ENCODE assay signal across 12 cellular contexts in genomic region chr11:67347964-67348749, GRCh38. TPM values are rescaled to one million over a fixed set of nuclear protein-coding genes. Genes with fewer than 3 reads are reported as not detected.
DNase-seq lines count a peak whose midpoint lies in the region; ATAC-seq and TF ChIP-seq lines count a peak whose summit lies in the region.
"Had no signal": no experiment of that assay in that cellular context is flagged by ENCODE, and none has a peak within 500 bp of the region (broad histone marks: within the 10 kb centered on the region; RNA-seq: fewer than 3 reads in every experiment).

No MANE protein-coding gene starts in this region.

- no peak overlapping the region for H3K4me3 Mint-ChIP-seq in activated naive CD4-positive, alpha-beta T cell treated with anti-CD3 and anti-CD28 coated beads, Interleukin-2, amount 50 U/mL, for 24 hours
- no peak overlapping the region for H3K4me3 Mint-ChIP-seq in H9
- H3K4me3 Mint-ChIP-seq: neural crest cell; stimulated activated naive CD8-positive, alpha-beta T cell treated with anti-CD3 and anti-CD28 coated beads, Interleukin-15, amount 100 ng/mL, for 72 hours; WTC11 had no signal

- TF ChIP-seq CTCF in spleen (IDR thresholded peaks at IDR 0.05 in 8 of 11, conservative IDR thresholded peaks at IDR 0.05 in 3 of 11) (no peak), heart left ventricle (IDR thresholded peaks at IDR 0.05) (no peak), H9 (conservative IDR thresholded peaks at IDR 0.05) (no peak)

- no peak overlapping the region for H3K4ac ChIP-seq in H9 (ENCODE audit: low read depth, low read length)

- no peak for DNase-seq in activated naive CD4-positive, alpha-beta T cell (lab: John Stamatoyannopoulos, UW)
- DNase-seq in adipocyte (ENCODE audit: low read depth), result peak; percentile 27
- DNase-seq in spleen, result no peak
- no peak for DNase-seq in heart left ventricle
- no peak for DNase-seq in H9
- DNase-seq: activated effector memory CD4-positive, alpha-beta T cell treated with anti-CD3 and anti-CD28 coated beads, Interleukin-2, amount 50 U/mL, for 16 hours; dorsolateral prefrontal cortex; NCI-H1417; stimulated activated naive CD8-positive, alpha-beta T cell treated with anti-CD3 and anti-CD28 coated beads, Interleukin-15, amount 100 ng/mL, for 72 hours had no signal

- H4K20me1 ChIP-seq in H9 (ENCODE audit: control insufficient read depth, insufficient read depth, insufficient read length), result no peaks in the 10 kb centered on the region

- no peak overlapping the region for H4K8ac ChIP-seq in H9 (replicated peaks; ENCODE audit: insufficient read length, low read depth, low read length)

- intact Hi-C loops in spleen (cut with DNase I; ENCODE audit: low total_unique reads), result loop anchor here (5.0 kb wide), 1 partner anchor 34 kb away; no protein-coding TSS in a partner anchor
- intact Hi-C loops in heart left ventricle (cut with DNase I), result loop anchor here in 6 of 10 donors (5.0 kb wide), 1 partner anchor 34 kb away; no protein-coding TSS in a partner anchor

- H2AK5ac ChIP-seq in H9 (ENCODE audit: insufficient read length, low read length), result no peak overlapping the region

- H2BK15ac ChIP-seq in H9 (ENCODE audit: low read depth, low read length), result no peak overlapping the region; the same call in 1 of the 2 replicates

- H4K91ac ChIP-seq in H9 (ENCODE audit: insufficient read length, low read depth, low read length), result no peak overlapping the region

- H3K27ac ChIP-seq in spleen, result peak overlapping the region in 5 of 8 donors; percentile 32 to 99 (median 37)
- no peak overlapping the region for H3K27ac ChIP-seq in heart left ventricle
- no peak overlapping the region for H3K27ac ChIP-seq in H9 (ENCODE audit: insufficient read length, low read depth, low read length)

- H3K79me1 ChIP-seq in H9 (ENCODE audit: insufficient read depth, low read depth, low read length, poor library complexity, severe bottlenecking), result no peaks in the 10 kb centered on the region

- H3K4me3 ChIP-seq in adipocyte (ENCODE audit: low read length) (no peak overlapping the region), spleen (no peak overlapping the region), heart left ventricle (no peak overlapping the region)
- H3K4me3 ChIP-seq: dorsolateral prefrontal cortex had no signal

- no peak overlapping the region for H3T11ph ChIP-seq in H9 (ENCODE audit: low read length)

- H3K4me1 Mint-ChIP-seq in activated naive CD4-positive, alpha-beta T cell treated with anti-CD3 and anti-CD28 coated beads, Interleukin-2, amount 50 U/mL, for 24 hours, result peaks cover 68% of the 10 kb centered on the region
- H3K4me1 Mint-ChIP-seq in H9, result peaks cover 14 to 24% of the 10 kb centered on the region in 2 experiments

- H3K23ac ChIP-seq in H9 (ENCODE audit: insufficient read length, low read depth, low read length), result no peak overlapping the region

- H3K4me1 ChIP-seq in adipocyte (ENCODE audit: control insufficient read depth, insufficient read depth, low read length) (peaks cover 40% of the 10 kb centered on the region), spleen (peaks cover 59 to 99% (median 83%) of the 10 kb centered on the region in 6 donors), heart left ventricle (peaks cover 2 to 40% (median 28%) of the 10 kb centered on the region in 12 donors), H9 (ENCODE audit: insufficient read depth, low read length) (no peaks in the 10 kb centered on the region)

- H2BK5ac ChIP-seq in H9 (ENCODE audit: insufficient read length, low read length), result no peak overlapping the region

- no peaks in the 10 kb centered on the region for H3K9me3 ChIP-seq in adipocyte (ENCODE audit: control insufficient read depth, low read length)
- no peaks in the 10 kb centered on the region for H3K9me3 ChIP-seq in spleen
- no peaks in the 10 kb centered on the region for H3K9me3 ChIP-seq in heart left ventricle
- H3K9me3 ChIP-seq in H9 (ENCODE audit: control insufficient read depth, low read depth, low read length), result no peaks in the 10 kb centered on the region

- WGBS in spleen, 5 donors, result 60 to 73% (median 65%) methylated on average over 11 of the region's 11 CpGs
- 80 to 89% (median 84%) methylated on average over 11 of the region's 11 CpGs for WGBS in heart left ventricle, 4 donors
- WGBS in H9 (ENCODE audit: extremely low coverage, insufficient read length, low lambda C conversion rate), result no CpG with 5 or more reads among the region's 11 CpGs

- H3K56ac ChIP-seq in H9 (ENCODE audit: insufficient read length, low read depth, low read length), result no peak overlapping the region

- no peaks in the 10 kb centered on the region for H3K9me3 Mint-ChIP-seq in activated naive CD4-positive, alpha-beta T cell treated with anti-CD3 and anti-CD28 coated beads, Interleukin-2, amount 50 U/mL, for 24 hours
- H3K9me3 Mint-ChIP-seq in H9, result no peaks in the 10 kb centered on the region; a peak in 1 of 5 replicates
- H3K9me3 Mint-ChIP-seq: neural crest cell; stimulated activated naive CD8-positive, alpha-beta T cell treated with anti-CD3 and anti-CD28 coated beads, Interleukin-15, amount 100 ng/mL, for 72 hours; WTC11 had no signal

- H2BK120ac ChIP-seq in H9 (ENCODE audit: low read depth, low read length, poor library complexity, severe bottlenecking), result no peak overlapping the region

- H3K4me2 ChIP-seq in H9 (ENCODE audit: insufficient read depth, insufficient read length, low read length), result no peak overlapping the region

- no peaks in the 10 kb centered on the region for H3K79me2 ChIP-seq in H9 (ENCODE audit: insufficient read depth, low read length)

- H3K9ac ChIP-seq in adipocyte (ENCODE audit: low read length) (no peak overlapping the region), H9 (ENCODE audit: extremely low read depth, insufficient read length, low read length) (no peak overlapping the region)

- no peak overlapping the region for H3K14ac ChIP-seq in H9 (ENCODE audit: insufficient read depth, low read length)

- no peak overlapping the region for H2BK20ac ChIP-seq in H9 (ENCODE audit: low read depth, low read length, poor library complexity, severe bottlenecking)

- TF ChIP-seq POLR2A in spleen (IDR thresholded peaks at IDR 0.05) (no peak), heart left ventricle (IDR thresholded peaks at IDR 0.05) (no peak)

- H2AFZ ChIP-seq in H9 (ENCODE audit: low read length), result no peak overlapping the region

- no peak for ATAC-seq in heart left ventricle
- ATAC-seq: stimulated activated naive CD8-positive, alpha-beta T cell treated with anti-CD3 and anti-CD28 coated beads, Interleukin-15, amount 100 ng/mL, for 72 hours; WTC11 had no signal

- no peaks in the 10 kb centered on the region for H3K27me3 Mint-ChIP-seq in activated naive CD4-positive, alpha-beta T cell treated with anti-CD3 and anti-CD28 coated beads, Interleukin-2, amount 50 U/mL, for 24 hours
- H3K27me3 Mint-ChIP-seq in H9 (ENCODE audit: low read depth), result no peaks in the 10 kb centered on the region
- H3K27me3 Mint-ChIP-seq: stimulated activated naive CD8-positive, alpha-beta T cell treated with anti-CD3 and anti-CD28 coated beads, Interleukin-15, amount 100 ng/mL, for 72 hours had no signal

- H3K27me3 ChIP-seq in adipocyte (replicated peaks; ENCODE audit: control insufficient read depth, insufficient read depth, low read length), result no peaks in the 10 kb centered on the region
- H3K27me3 ChIP-seq in spleen (replicated peaks in 1 of 7), result no peaks in the 10 kb centered on the region
- no peaks in the 10 kb centered on the region for H3K27me3 ChIP-seq in heart left ventricle
- no peaks in the 10 kb centered on the region for H3K27me3 ChIP-seq in H9 (ENCODE audit: insufficient read depth, low read length)
- H3K27me3 ChIP-seq: dorsolateral prefrontal cortex had no signal

- H3K18ac ChIP-seq in H9 (ENCODE audit: insufficient read length, low read depth, low read length), result no peak overlapping the region

- H3K27ac Mint-ChIP-seq in activated naive CD4-positive, alpha-beta T cell treated with anti-CD3 and anti-CD28 coated beads, Interleukin-2, amount 50 U/mL, for 24 hours, result peak overlapping the region; percentile 5
- no peak overlapping the region for H3K27ac Mint-ChIP-seq in H9
- H3K27ac Mint-ChIP-seq: stimulated activated naive CD8-positive, alpha-beta T cell treated with anti-CD3 and anti-CD28 coated beads, Interleukin-15, amount 100 ng/mL, for 72 hours; WTC11 had no signal

- H3K23me2 ChIP-seq in H9 (ENCODE audit: insufficient read length, low read depth, low read length, poor library complexity, severe bottlenecking), result peaks cover 7% of the 10 kb centered on the region

- H3K36me3 ChIP-seq in adipocyte (ENCODE audit: control insufficient read depth, insufficient read depth, low read length, severe bottlenecking) (no peaks in the 10 kb centered on the region), spleen (peaks cover 0 to 11% (median 0%) of the 10 kb centered on the region in 6 donors), heart left ventricle (peaks cover 0 to 4% (median 0%) of the 10 kb centered on the region in 9 donors)

- no peak overlapping the region for H2BK12ac ChIP-seq in H9 (ENCODE audit: insufficient read length, low read depth, low read length)

- H4K5ac ChIP-seq in H9 (ENCODE audit: insufficient read length, low read depth, low read length), result no peak overlapping the region

- H3K36me3 Mint-ChIP-seq in activated naive CD4-positive, alpha-beta T cell treated with anti-CD3 and anti-CD28 coated beads, Interleukin-2, amount 50 U/mL, for 24 hours, result no peaks in the 10 kb centered on the region
- no peaks in the 10 kb centered on the region for H3K36me3 Mint-ChIP-seq in H9 (ENCODE audit: insufficient read depth in 1 of 3, low read depth in 3 of 3)
- H3K36me3 Mint-ChIP-seq: WTC11 had no signal

RNA-seq across cellular contexts. Expression of gene POLD4, which starts 5.2 kb away (rescaled TPM):
- total RNA-seq in spleen (100 to 1,000 TPM in 4 of 7 donors, 10 to 100 TPM in 3; 81.4 to 159 (median 103) TPM), heart left ventricle (100 to 1,000 TPM in 1 of 9 donors, 10 to 100 TPM in 8; 36.0 to 131 (median 57.1) TPM), H9 (2021) (19.5 and 22.3 TPM in 2 replicates)
- polyA plus RNA-seq in spleen (100 to 1,000 TPM; 267 to 290 (median 279) TPM), heart left ventricle (100 to 1,000 TPM in 1 of 2 donors, 10 to 100 TPM in 1; 83.0 to 164 TPM)

RNA-seq across cellular contexts. Expression of gene CLCF1, which starts 25.2 kb away (rescaled TPM):
- total RNA-seq in spleen (10 to 100 TPM in 2 of 7 donors, 1 to 10 TPM in 5; 4.3 to 13.7 (median 6.7) TPM), heart left ventricle (1 to 10 TPM in 5 of 9 donors, under 1 TPM in 4; 0.25 to 6.1 (median 1.7) TPM), H9 (2021) (1.6 and 2.1 TPM in 2 replicates)
- polyA plus RNA-seq in spleen (1 to 10 TPM; 6.0 to 9.3 (median 9.0) TPM), heart left ventricle (10 to 100 TPM in 1 of 2 donors, under 1 TPM in 1; 0.99 to 17.1 TPM)

RNA-seq across cellular contexts. Expression of gene RAD9A, which starts 43.6 kb away (rescaled TPM):
- total RNA-seq in spleen (10 to 100 TPM; 21.6 to 37.5 (median 29.7) TPM), heart left ventricle (1 to 10 TPM; 3.5 to 9.1 (median 5.8) TPM), H9 (2021) (20.9 and 23.8 TPM in 2 replicates)
- polyA plus RNA-seq in spleen (10 to 100 TPM; 18.2 to 44.8 (median 37.1) TPM), heart left ventricle (1 to 10 TPM; 7.6 to 8.0 TPM)

RNA-seq across cellular contexts. Expression of gene SSH3, which starts 44.8 kb away (rescaled TPM):
- total RNA-seq in spleen, result 10 to 100 TPM; 14.6 to 31.8 (median 22.9) TPM
- 10 to 100 TPM in 1 of 3 donors, 1 to 10 TPM in 2; 4.3 to 11.1 (median 5.9) TPM for polyA plus RNA-seq in spleen
- total RNA-seq in heart left ventricle, result 10 to 100 TPM; 10.8 to 23.9 (median 16.8) TPM
- 1 to 10 TPM; 8.1 to 9.4 TPM for polyA plus RNA-seq in heart left ventricle
- total RNA-seq in H9 (2021), result 42.2 and 44.2 TPM in 2 replicates

RNA-seq across cellular contexts. Expression of gene PPP1CA, which starts 53.5 kb away (rescaled TPM):
- total RNA-seq in spleen (100 to 1,000 TPM; 147 to 192 (median 157) TPM), heart left ventricle (100 to 1,000 TPM in 7 of 9 donors, 10 to 100 TPM in 2; 90.3 to 151 (median 105) TPM), H9 (2021) (205 and 214 TPM in 2 replicates)
- polyA plus RNA-seq in spleen (100 to 1,000 TPM; 152 to 207 (median 170) TPM), heart left ventricle (100 to 1,000 TPM in 1 of 2 donors, 10 to 100 TPM in 1; 94.4 to 207 TPM)

Comparison
In these comparisons a context has a peak if more than half of its experiments do, and no peak if none do; other contexts are left out.
1. H3K27ac ChIP-seq: peak in spleen (5 of 8); none in heart left ventricle (0 of 12) and H9 (single experiment).